ENCODE assay signal across 8 cellular contexts in genomic region chr11:110430267-110431211, GRCh38. TPM values are rescaled to one million over a fixed set of nuclear protein-coding genes. Genes with fewer than 3 reads are reported as not detected.
DNase-seq lines count a peak whose midpoint lies in the region; ATAC-seq and TF ChIP-seq lines count a peak whose summit lies in the region.

No MANE protein-coding gene starts in this region.

- peak overlapping the region; percentile 99 to 100 for H3K4me3 Mint-ChIP-seq in activated T-cell treated with anti-CD3 and anti-CD28 coated beads, Interleukin-2, amount 50 U/mL, for 72 hours
- H3K4me3 Mint-ChIP-seq in natural killer cell treated with Interleukin-12 subunit alpha and Interleukin-12 subunit beta and Interleukin-15 and Interleukin-18, amount 100 ng/mL, for 72 hours: peak overlapping the region; percentile 100

- peaks cover 55% of the 10 kb centered on the region for H3K4me1 Mint-ChIP-seq in activated T-cell treated with anti-CD3 and anti-CD28 coated beads, Interleukin-2, amount 50 U/mL, for 72 hours (ENCODE audit: low read depth)
- H3K4me1 Mint-ChIP-seq in natural killer cell treated with Interleukin-12 subunit alpha and Interleukin-12 subunit beta and Interleukin-15 and Interleukin-18, amount 100 ng/mL, for 72 hours (ENCODE audit: low read depth in 2 of 2): peaks cover 22 to 41% of the 10 kb centered on the region in 2 donors

- H3K36me3 Mint-ChIP-seq in activated T-cell treated with anti-CD3 and anti-CD28 coated beads, Interleukin-2, amount 50 U/mL, for 72 hours (ENCODE audit: insufficient read depth in 2 of 2): peaks cover 3 to 5% of the 10 kb centered on the region in 2 donors
- peaks cover 4% of the 10 kb centered on the region for H3K36me3 Mint-ChIP-seq in natural killer cell treated with Interleukin-12 subunit alpha and Interleukin-12 subunit beta and Interleukin-15 and Interleukin-18, amount 100 ng/mL, for 72 hours

- no peak for TF ChIP-seq POLR2A in NB4 (IDR thresholded peaks at IDR 0.05; ENCODE audit: extremely low read depth, insufficient read length)

- peak; percentile 0 for TF ChIP-seq CTCF in NB4 (IDR thresholded peaks at IDR 0.05; ENCODE audit: low read depth, low read length)
- no peak for TF ChIP-seq CTCF in fibroblast of mammary gland (conservative IDR thresholded peaks at IDR 0.05; ENCODE audit: control insufficient read depth, insufficient read depth, low read depth, low read length)

- ATAC-seq in HG02571 (IDR thresholded peaks at IDR 0.05; ENCODE audit: unreplicated experiment): peak; percentile 29
- peak; percentile 47 to 50 for ATAC-seq in activated T-cell treated with anti-CD3 and anti-CD28 coated beads, Interleukin-2, amount 50 U/mL, for 72 hours (replicated peaks in 1 of 2)
- ATAC-seq in natural killer cell treated with Interleukin-12 subunit alpha and Interleukin-12 subunit beta and Interleukin-15 and Interleukin-18, amount 100 ng/mL, for 72 hours: peak; percentile 56 to 60

- H3K27me3 Mint-ChIP-seq in activated T-cell treated with anti-CD3 and anti-CD28 coated beads, Interleukin-2, amount 50 U/mL, for 72 hours (ENCODE audit: low read depth): no peaks in the 10 kb centered on the region
- H3K27me3 Mint-ChIP-seq in natural killer cell treated with Interleukin-12 subunit alpha and Interleukin-12 subunit beta and Interleukin-15 and Interleukin-18, amount 100 ng/mL, for 72 hours: no peaks in the 10 kb centered on the region

- peak overlapping the region; percentile 99 for H3K27ac Mint-ChIP-seq in activated T-cell treated with anti-CD3 and anti-CD28 coated beads, Interleukin-2, amount 50 U/mL, for 72 hours
- peak overlapping the region; percentile 93 to 98 for H3K27ac Mint-ChIP-seq in natural killer cell treated with Interleukin-12 subunit alpha and Interleukin-12 subunit beta and Interleukin-15 and Interleukin-18, amount 100 ng/mL, for 72 hours

- peak; percentile 42 to 87 (median 81) for DNase-seq in NCI-H1417 (lab: John Stamatoyannopoulos, UW)
- DNase-seq in NCI-H1417 treated with DMSO at 0.1 percent for 48 hours (lab: John Stamatoyannopoulos, UW): no peak
- peak; percentile 53 for DNase-seq in NB4 (ENCODE audit: low read depth)
- peak; percentile 7 to 55 for DNase-seq in activated T-cell treated with anti-CD3 and anti-CD28 coated beads, Interleukin-2, amount 50 U/mL, for 72 hours
- peak; percentile 48 for DNase-seq in fibroblast of mammary gland (ENCODE audit: low read depth)
- peak; percentile 61 for DNase-seq in natural killer cell treated with Interleukin-12 subunit alpha and Interleukin-12 subunit beta and Interleukin-15 and Interleukin-18, amount 100 ng/mL, for 72 hours (ENCODE audit: low spot score)
- no peak for DNase-seq in NCI-H2196 treated with DMSO at 0.1 percent for 48 hours (lab: John Stamatoyannopoulos, UW; ENCODE audit: unreplicated experiment)

- H3K9me3 Mint-ChIP-seq in activated T-cell treated with anti-CD3 and anti-CD28 coated beads, Interleukin-2, amount 50 U/mL, for 72 hours: no peaks in the 10 kb centered on the region
- no peaks in the 10 kb centered on the region for H3K9me3 Mint-ChIP-seq in natural killer cell treated with Interleukin-12 subunit alpha and Interleukin-12 subunit beta and Interleukin-15 and Interleukin-18, amount 100 ng/mL, for 72 hours

- H3K4me3 ChIP-seq in NB4 (ENCODE audit: low read depth, low read length) (peak overlapping the region; percentile 81), fibroblast of mammary gland (ENCODE audit: control insufficient read depth, low read depth, low read length) (peak overlapping the region; percentile 97)

RNA-seq across cellular contexts. Expression of gene FDX1, which starts 0.8 kb away (rescaled TPM):
- 1 to 10 TPM; 7.7 to 8.0 TPM for total RNA-seq in activated T-cell treated with anti-CD3 and anti-CD28 coated beads, Interleukin-2, amount 50 U/mL, for 72 hours
- 10 to 100 TPM; 11.1 to 15.1 TPM for total RNA-seq in natural killer cell treated with Interleukin-12 subunit alpha and Interleukin-12 subunit beta and Interleukin-15 and Interleukin-18, amount 100 ng/mL, for 72 hours

Comparison
In these comparisons a context has a peak if more than half of its experiments do, and no peak if none do; other contexts are left out.
1. DNase-seq: peak in NCI-H1417 (3 of 3), NB4 (single experiment), activated T-cell treated with anti-CD3 and anti-CD28 coated beads, Interleukin-2, amount 50 U/mL, for 72 hours (2 of 2), fibroblast of mammary gland (single experiment) and natural killer cell treated with Interleukin-12 subunit alpha and Interleukin-12 subunit beta and Interleukin-15 and Interleukin-18, amount 100 ng/mL, for 72 hours (single experiment); none in NCI-H1417 treated with DMSO at 0.1 percent for 48 hours (single experiment) and NCI-H2196 treated with DMSO at 0.1 percent for 48 hours (single experiment).
2. Peak in every context shown above with its lines, with median percentiles within 50 percentile points of each other: ATAC-seq.